20 cellular contexts compared by ENCODE assay signal in genomic region chr11:88332851-88333250, GRCh38. TPM values are rescaled to one million over a fixed set of nuclear protein-coding genes. Genes with fewer than 3 reads are reported as not detected.
DNase-seq lines count a peak whose midpoint lies in the region; ATAC-seq, FAIRE-seq and TF ChIP-seq lines count a peak whose summit lies in the region.
"Had no signal": no experiment of that assay in that cellular context is flagged by ENCODE, and none has a peak within 500 bp of the region (broad histone marks: within the 10 kb centered on the region; RNA-seq: fewer than 3 reads in every experiment).

No MANE protein-coding gene starts in this region.

- H3K27me3 ChIP-seq in PC-3 (ENCODE audit: low read length) (no peaks in the 10 kb centered on the region), aorta (ENCODE audit: control insufficient read depth in 1 of 2, insufficient read depth in 2 of 2, low read length in 1 of 2) (no peaks in the 10 kb centered on the region), gastroesophageal sphincter (no peaks in the 10 kb centered on the region)
- H3K27me3 ChIP-seq: left lung had no signal

- H3K4me1 Mint-ChIP-seq in activated T-cell treated with anti-CD3 and anti-CD28 coated beads, Interleukin-2, amount 50 U/mL, for 24 hours (ENCODE audit: low read depth), result peaks cover 70% of the 10 kb centered on the region

- TF ChIP-seq CTCF in PC-3 (conservative IDR thresholded peaks at IDR 0.05; ENCODE audit: low read depth, low read length) (no peak), fibroblast of pulmonary artery (IDR thresholded peaks at IDR 0.05; ENCODE audit: low read length, missing control alignments) (no peak), gastroesophageal sphincter (IDR thresholded peaks at IDR 0.05) (no peak)

- no peak for TF ChIP-seq POLR2A in GM12891 (IDR thresholded peaks at IDR 0.05; ENCODE audit: low read depth, low read length)
- TF ChIP-seq POLR2A in gastroesophageal sphincter (IDR thresholded peaks at IDR 0.05), result no peak

- POLR2A ChIA-PET in PC-3 (lab: Charles Lee; ENCODE audit: unreplicated experiment), result interaction anchor here (0.6 kb wide), 1 partner anchor 13 kb away, joined by 4 read pairs; no protein-coding TSS in a partner anchor

- no peaks in the 10 kb centered on the region for H3K9me3 Mint-ChIP-seq in activated T-cell treated with anti-CD3 and anti-CD28 coated beads, Interleukin-2, amount 50 U/mL, for 24 hours
- H3K9me3 Mint-ChIP-seq: activated B cell treated with CpG ODN at 0.5 μM for 24 hours; CD8-positive, alpha-beta T cell had no signal

- no peaks in the 10 kb centered on the region for H3F3A ChIP-seq in PC-3 (ENCODE audit: low read length, unreplicated experiment)

- peaks cover 96% of the 10 kb centered on the region for H3K79me2 ChIP-seq in PC-3 (ENCODE audit: low read length)

- H3K36me3 Mint-ChIP-seq in activated T-cell treated with anti-CD3 and anti-CD28 coated beads, Interleukin-2, amount 50 U/mL, for 24 hours (ENCODE audit: low read depth), result peaks cover 89% of the 10 kb centered on the region

- FAIRE-seq in GM12891 (lab: Jason Lieb, UNC), result no peak

- H2AFZ ChIP-seq in PC-3 (ENCODE audit: low read length), result no peak overlapping the region

- peaks cover 42% of the 10 kb centered on the region for H4K20me1 ChIP-seq in PC-3 (ENCODE audit: low read length)

- 61 to 80% methylated on average over 1 of the region's 1 CpG for WGBS in aorta, 2 donors
- WGBS in gastroesophageal sphincter (ENCODE audit: low coverage in 1 of 2), 2 donors, result 75 to 95% methylated on average over 1 of the region's 1 CpG

- H3K4me3 Mint-ChIP-seq in activated T-cell treated with anti-CD3 and anti-CD28 coated beads, Interleukin-2, amount 50 U/mL, for 24 hours, result peak overlapping the region; percentile 23
- H3K4me3 Mint-ChIP-seq: activated B cell treated with CpG ODN at 0.5 μM for 24 hours; CD8-positive, alpha-beta T cell had no signal

- H3K4me3 ChIP-seq in PC-3 (ENCODE audit: low read length) (peak overlapping the region; percentile 23), fibroblast of pulmonary artery (replicated peaks; ENCODE audit: low read depth, low read length) (no peak overlapping the region), aorta (ENCODE audit: low read length in 2 of 2) (no peak overlapping the region), gastroesophageal sphincter (no peak overlapping the region)
- H3K4me3 ChIP-seq: mucosa of descending colon had no signal

- H3K27me3 Mint-ChIP-seq in activated T-cell treated with anti-CD3 and anti-CD28 coated beads, Interleukin-2, amount 50 U/mL, for 24 hours, result no peaks in the 10 kb centered on the region
- H3K27me3 Mint-ChIP-seq: activated B cell treated with CpG ODN at 0.5 μM for 24 hours had no signal

- peak overlapping the region; percentile 92 for H3K4me2 ChIP-seq in PC-3 (ENCODE audit: low read length)

- H3K4me1 ChIP-seq in PC-3 (ENCODE audit: insufficient read depth, low read length) (peaks cover 45% of the 10 kb centered on the region), aorta (ENCODE audit: control insufficient read depth in 1 of 2, insufficient read depth in 2 of 2, low read length in 2 of 2) (no peaks in the 10 kb centered on the region), gastroesophageal sphincter (peaks cover 0 to 12% (median 0%) of the 10 kb centered on the region in 3 donors)

- no peak overlapping the region for H3K27ac Mint-ChIP-seq in activated T-cell treated with anti-CD3 and anti-CD28 coated beads, Interleukin-2, amount 50 U/mL, for 24 hours
- H3K27ac Mint-ChIP-seq: activated B cell treated with CpG ODN at 0.5 μM for 24 hours; CD8-positive, alpha-beta T cell had no signal

- no TSS peak for BruUV-seq in PC-3 (replicated peaks; lab: Mats Ljungman, UMichigan)

- H3K36me3 ChIP-seq in PC-3 (ENCODE audit: low read depth, low read length) (peaks cover 63% of the 10 kb centered on the region), aorta (ENCODE audit: control insufficient read depth in 1 of 2, insufficient read depth in 2 of 2, low read length in 1 of 2) (no peaks in the 10 kb centered on the region), gastroesophageal sphincter (peaks cover 0 to 29% of the 10 kb centered on the region in 2 donors)

- TF ChIP-seq EP300 in gastroesophageal sphincter (IDR thresholded peaks at IDR 0.05), result no peak

- H3K9ac ChIP-seq in PC-3 (ENCODE audit: low read length), result no peak overlapping the region

- no peaks in the 10 kb centered on the region for H3K9me2 ChIP-seq in PC-3 (replicated peaks; ENCODE audit: low read length)

- peak; percentile 47 for ATAC-seq in PC-3
- ATAC-seq in aorta (ENCODE audit: low FRiP score), result no peak
- no peak for ATAC-seq in GM18498 (IDR thresholded peaks at IDR 0.05; ENCODE audit: unreplicated experiment)
- no peak for ATAC-seq in gastroesophageal sphincter
- ATAC-seq: CD8-positive, alpha-beta T cell; left lung; mucosa of descending colon had no signal

- CTCF ChIA-PET in PC-3 (lab: Charles Lee), result interaction anchor here (0.8 to 1.5 kb wide), 2 partner anchors 317 to 454 kb away, joined by 4 read pairs; no protein-coding TSS in a partner anchor

- DNase-seq in activated T-cell treated with anti-CD3 and anti-CD28 coated beads, Interleukin-2, amount 50 U/mL, for 24 hours, result no peak
- no peak for DNase-seq in activated T-cell treated with anti-CD3 and anti-CD28 coated beads, Interleukin-2, amount 50 U/mL, for 48 hours
- DNase-seq in PC-3, result peak; percentile 82
- DNase-seq in fibroblast of pulmonary artery (ENCODE audit: low read depth), result peak; percentile 33
- DNase-seq in GM12891 (ENCODE audit: insufficient read length, low spot score), result no peak
- no peak for DNase-seq in aorta
- DNase-seq: activated B cell treated with CpG ODN at 0.5 μM for 24 hours; activated effector memory CD4-positive, alpha-beta T cell treated with anti-CD3 and anti-CD28 coated beads, Interleukin-2, amount 50 U/mL, for 16 hours; caudate nucleus; CD8-positive, alpha-beta T cell; erythroblast; KBM-7; left lung; mucosa of descending colon; NCI-H1092 treated with DMSO at 0.1 percent for 48 hours; NCI-H526; stimulated activated CD8-positive, alpha-beta memory T cell treated with anti-CD3 and anti-CD28 coated beads, Interleukin-4, amount 100 ng/mL, for 48 hours; substantia nigra had no signal

- intact Hi-C loops in PC-3 (cut with micrococcal nuclease), result loop anchor here (2.0 to 10.0 kb wide), 2 partner anchors 24 to 458 kb away; no protein-coding TSS in a partner anchor
- intact Hi-C loops in aorta (cut with DNase I), result loop anchor here in 1 of 2 donors (10.0 kb wide), 1 partner anchor 202 kb away; no protein-coding TSS in a partner anchor

- H3K27ac ChIP-seq in PC-3 (ENCODE audit: low read length) (peak overlapping the region; percentile 3; the same call in 1 of the 2 replicates), aorta (ENCODE audit: low read depth in 1 of 2, low read length in 2 of 2) (no peak overlapping the region), gastroesophageal sphincter (no peak overlapping the region)
- H3K27ac ChIP-seq: left lung had no signal

- H3K9me3 ChIP-seq in PC-3 (ENCODE audit: low read length), result no peaks in the 10 kb centered on the region
- H3K9me3 ChIP-seq in aorta (ENCODE audit: control insufficient read depth, low read length), result no peaks in the 10 kb centered on the region
- H3K9me3 ChIP-seq in gastroesophageal sphincter, result no peaks in the 10 kb centered on the region
- H3K9me3 ChIP-seq: left lung, mucosa of descending colon had no signal

TF ChIP-seq in GM12891, 5 proteins besides CTCF, POLR2A, EP300 and RAD21:
- no peak for TF ChIP-seq POU2F2 (IDR thresholded peaks at IDR 0.05; ENCODE audit: low read depth, low read length)

RNA-seq across cellular contexts. Expression of gene CTSC, which starts 4.7 kb away (rescaled TPM):
- 200 and 240 TPM in 2 replicates for total RNA-seq in PC-3 (2014; rRNA removed)
- polyA plus RNA-seq in GM12891 (2012; ENCODE audit: low read depth, missing spikeins), result 254 TPM
- total RNA-seq in aorta, result 100 to 1,000 TPM; 106 to 176 TPM
- 10 to 100 TPM; 22.7 to 48.0 TPM for polyA plus RNA-seq in aorta
- total RNA-seq in gastroesophageal sphincter, result 10 to 100 TPM; 14.2 to 78.6 (median 47.9) TPM

Comparison
In these comparisons a context has a peak if more than half of its experiments do, and no peak if none do; other contexts are left out.
1. DNase-seq: peak in PC-3 (single experiment) and fibroblast of pulmonary artery (single experiment); none in activated T-cell treated with anti-CD3 and anti-CD28 coated beads, Interleukin-2, amount 50 U/mL, for 24 hours (single experiment), activated T-cell treated with anti-CD3 and anti-CD28 coated beads, Interleukin-2, amount 50 U/mL, for 48 hours (0 of 2), GM12891 (single experiment) and aorta (0 of 2).